Comparison of ENCODE assay signal across 9 cellular contexts in genomic region chr10:56319386-56319785, GRCh38. TPM values are rescaled to one million over a fixed set of nuclear protein-coding genes. Genes with fewer than 3 reads are reported as not detected.
DNase-seq lines count a peak whose midpoint lies in the region; ATAC-seq and TF ChIP-seq lines count a peak whose summit lies in the region.
"Had no signal": no experiment of that assay in that cellular context is flagged by ENCODE, and none has a peak within 500 bp of the region (broad histone marks: within the 10 kb centered on the region; RNA-seq: fewer than 3 reads in every experiment).

No MANE protein-coding gene starts in this region.

- DNase-seq in kidney epithelial cell (ENCODE audit: low read depth) (peak; percentile 29), DMS79 (lab: John Stamatoyannopoulos, UW) (no peak), foreskin melanocyte (no peak), AG08395 (ENCODE audit: low spot score) (no peak), COLO829 (ENCODE audit: low spot score) (no peak)
- DNase-seq: activated naive CD4-positive, alpha-beta T cell treated with anti-CD3 and anti-CD28 coated beads for 36 hours had no signal

- H3K4me3 ChIP-seq in kidney epithelial cell (ENCODE audit: low read depth, low read length): no peak overlapping the region

- H3K36me3 ChIP-seq in kidney epithelial cell (ENCODE audit: control insufficient read depth, insufficient read depth, low read length): no peaks in the 10 kb centered on the region

- H3K27me3 ChIP-seq in kidney epithelial cell (ENCODE audit: control insufficient read depth, insufficient read depth, low read length): no peaks in the 10 kb centered on the region

- no peak for TF ChIP-seq CTCF in kidney epithelial cell (IDR thresholded peaks at IDR 0.05; ENCODE audit: insufficient read depth, low read length, poor library complexity, severe bottlenecking)

- ATAC-seq in GM19023 (IDR thresholded peaks at IDR 0.05; ENCODE audit: unreplicated experiment): peak; percentile 95
- ATAC-seq in HG02642 (IDR thresholded peaks at IDR 0.05; ENCODE audit: poor library complexity, unreplicated experiment): peak; percentile 92
- peak; percentile 96 for ATAC-seq in HG03575 (IDR thresholded peaks at IDR 0.05; ENCODE audit: extremely low read depth, insufficient number of reproducible peaks, low FRiP score, unreplicated experiment)

RNA-seq across cellular contexts. Expression of gene ZWINT, which starts 41.7 kb away (rescaled TPM):
- total RNA-seq in kidney epithelial cell: 15.8 and 26.2 TPM in 2 replicates
